In the genomic region with DNA sequence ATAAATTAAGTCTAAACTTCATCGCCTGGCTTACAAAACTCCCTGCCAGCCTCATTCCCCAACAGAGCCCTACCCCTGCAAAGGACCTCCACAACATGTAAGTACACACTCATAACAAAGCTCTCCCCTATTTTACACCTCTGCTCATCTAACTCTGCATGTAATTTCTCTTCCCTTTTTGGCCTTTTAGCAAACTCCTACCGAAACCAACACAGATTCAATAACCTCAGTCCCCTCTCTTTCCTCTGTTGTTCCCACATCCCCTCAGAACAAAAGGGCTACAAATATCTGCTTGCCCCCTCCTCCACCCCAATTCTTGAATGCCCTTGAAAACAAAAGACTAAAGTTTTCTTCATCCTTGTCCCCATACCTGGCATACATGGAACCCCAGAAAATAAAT, we compare ENCODE assay signal across 8 cellular contexts. TPM values are rescaled to one million over a fixed set of nuclear protein-coding genes. Genes with fewer than 3 reads are reported as not detected.
DNase-seq lines count a peak whose midpoint lies in the region; ATAC-seq and TF ChIP-seq lines count a peak whose summit lies in the region.

No MANE protein-coding gene starts in this region.

- ATAC-seq in HG03571 (IDR thresholded peaks at IDR 0.05; ENCODE audit: unreplicated experiment), result no peak

- peaks cover 2% of the 10 kb centered on the region for H3K36me3 ChIP-seq in urinary bladder (ENCODE audit: insufficient read depth)

- H3K4me1 ChIP-seq in urinary bladder (ENCODE audit: insufficient read depth), result no peaks in the 10 kb centered on the region

- TF ChIP-seq POLR2A in lower leg skin (IDR thresholded peaks at IDR 0.05), result no peak

- WGBS in lower leg skin, 2 donors, result 39 to 48% methylated on average over 2 of the region's 2 CpGs
- WGBS in urinary bladder, result 31% methylated on average over 2 of the region's 2 CpGs

- peak overlapping the region; percentile 95 for H3K27ac Mint-ChIP-seq in activated naive CD4-positive, alpha-beta T cell treated with anti-CD3 and anti-CD28 coated beads, Interleukin-2, amount 50 U/mL, for 24 hours
- H3K27ac Mint-ChIP-seq in activated naive CD8-positive, alpha-beta T cell treated with anti-CD3 and anti-CD28 coated beads for 36 hours, result peak overlapping the region; percentile 91

- H3K4me3 Mint-ChIP-seq in activated naive CD4-positive, alpha-beta T cell treated with anti-CD3 and anti-CD28 coated beads, Interleukin-2, amount 50 U/mL, for 24 hours, result peak overlapping the region; percentile 93
- H3K4me3 Mint-ChIP-seq in activated naive CD8-positive, alpha-beta T cell treated with anti-CD3 and anti-CD28 coated beads for 36 hours, result peak overlapping the region; percentile 97

- TF ChIP-seq CTCF in lower leg skin (IDR thresholded peaks at IDR 0.05), result no peak

- H3K9me3 Mint-ChIP-seq in activated naive CD4-positive, alpha-beta T cell treated with anti-CD3 and anti-CD28 coated beads, Interleukin-2, amount 50 U/mL, for 24 hours, result no peaks in the 10 kb centered on the region
- H3K9me3 Mint-ChIP-seq in activated naive CD8-positive, alpha-beta T cell treated with anti-CD3 and anti-CD28 coated beads for 36 hours, result peaks cover 6% of the 10 kb centered on the region

- H3K36me3 Mint-ChIP-seq in activated naive CD4-positive, alpha-beta T cell treated with anti-CD3 and anti-CD28 coated beads, Interleukin-2, amount 50 U/mL, for 24 hours, result peaks cover 12% of the 10 kb centered on the region
- peaks cover 30% of the 10 kb centered on the region for H3K36me3 Mint-ChIP-seq in activated naive CD8-positive, alpha-beta T cell treated with anti-CD3 and anti-CD28 coated beads for 36 hours

- H3K4me3 ChIP-seq in lower leg skin (ENCODE audit: low read depth, poor library complexity, severe bottlenecking) (peak overlapping the region; percentile 46), urinary bladder (ENCODE audit: low read depth, low read length) (peak overlapping the region; percentile 61)

- no peak overlapping the region for H3K27ac ChIP-seq in urinary bladder (ENCODE audit: low read depth)

- H3K4me1 Mint-ChIP-seq in activated naive CD4-positive, alpha-beta T cell treated with anti-CD3 and anti-CD28 coated beads, Interleukin-2, amount 50 U/mL, for 24 hours, result peaks cover 51% of the 10 kb centered on the region
- peaks cover 38% of the 10 kb centered on the region for H3K4me1 Mint-ChIP-seq in activated naive CD8-positive, alpha-beta T cell treated with anti-CD3 and anti-CD28 coated beads for 36 hours

- intact Hi-C loops in lower leg skin (cut with DNase I; ENCODE audit: low total_unique reads), result no loop called here

- H3K27me3 Mint-ChIP-seq in activated naive CD4-positive, alpha-beta T cell treated with anti-CD3 and anti-CD28 coated beads, Interleukin-2, amount 50 U/mL, for 24 hours, result no peaks in the 10 kb centered on the region
- H3K27me3 Mint-ChIP-seq in activated naive CD8-positive, alpha-beta T cell treated with anti-CD3 and anti-CD28 coated beads for 36 hours, result no peaks in the 10 kb centered on the region

- no peak for DNase-seq in activated naive CD4-positive, alpha-beta T cell treated with Interleukin-2 at 50 U/mL for 16 hours
- no peak for DNase-seq in activated naive CD8-positive, alpha-beta T cell treated with anti-CD3 and anti-CD28 coated beads for 36 hours
- DNase-seq in lower leg skin (ENCODE audit: low spot score in 2 of 2), result no peak
- no peak for DNase-seq in NCI-H2196 treated with DMSO at 0.1 percent for 48 hours (lab: John Stamatoyannopoulos, UW; ENCODE audit: unreplicated experiment)
- DNase-seq in stimulated activated naive CD4-positive, alpha-beta T cell treated with Interleukin-2 at 50 U/mL for 16 hours (lab: John Stamatoyannopoulos, UW), result no peak

RNA-seq across cellular contexts. Expression of gene UBL7, which starts 0.7 kb away (rescaled TPM):
- 10 to 100 TPM; 56.6 to 56.8 TPM for total RNA-seq in activated naive CD8-positive, alpha-beta T cell treated with anti-CD3 and anti-CD28 coated beads for 36 hours
- total RNA-seq in lower leg skin, result 100 to 1,000 TPM in 1 of 4 donors, 10 to 100 TPM in 3; 54.4 to 113 (median 82.3) TPM
- 15.5 TPM for total RNA-seq in urinary bladder
- polyA plus RNA-seq in urinary bladder, result 52.4 TPM

RNA-seq across cellular contexts. Expression of gene SEMA7A, which starts 26.5 kb away (rescaled TPM):
- 10 to 100 TPM; 48.8 to 51.4 TPM for total RNA-seq in activated naive CD8-positive, alpha-beta T cell treated with anti-CD3 and anti-CD28 coated beads for 36 hours
- total RNA-seq in lower leg skin, result 10 to 100 TPM; 16.7 to 30.5 (median 20.5) TPM
- 5.3 TPM for total RNA-seq in urinary bladder
- polyA plus RNA-seq in urinary bladder, result 5.1 TPM
